ENCODE assay signal across 25 cellular contexts in genomic region chr10:95653895-95654294, GRCh38. TPM values are rescaled to one million over a fixed set of nuclear protein-coding genes. Genes with fewer than 3 reads are reported as not detected.
DNase-seq lines count a peak whose midpoint lies in the region; ATAC-seq, FAIRE-seq and TF ChIP-seq lines count a peak whose summit lies in the region.
"Had no signal": no experiment of that assay in that cellular context is flagged by ENCODE, and none has a peak within 500 bp of the region (broad histone marks: within the 10 kb centered on the region; RNA-seq: fewer than 3 reads in every experiment).

No MANE protein-coding gene starts in this region.

- H3K4me1 Mint-ChIP-seq in MCF 10A (ENCODE audit: insufficient read depth, unreplicated experiment) = peaks cover 7% of the 10 kb centered on the region
- H3K4me1 Mint-ChIP-seq in astrocyte (ENCODE audit: low read depth, unreplicated experiment) = peaks cover 13% of the 10 kb centered on the region
- H3K4me1 Mint-ChIP-seq in memory B cell = peaks cover 14% of the 10 kb centered on the region
- peaks cover 23 to 25% of the 10 kb centered on the region in 2 experiments for H3K4me1 Mint-ChIP-seq in H9

- H3T11ph ChIP-seq in H9 (ENCODE audit: low read length) = no peak overlapping the region

- H3K23me2 ChIP-seq in H9 (ENCODE audit: insufficient read length, low read depth, low read length, poor library complexity, severe bottlenecking) = peaks cover 8% of the 10 kb centered on the region

- no peak overlapping the region for H4K8ac ChIP-seq in H9 (replicated peaks; ENCODE audit: insufficient read length, low read depth, low read length)

- H3K23ac ChIP-seq in H9 (ENCODE audit: insufficient read length, low read depth, low read length) = no peak overlapping the region

- no peak for FAIRE-seq in astrocyte (lab: Jason Lieb, UNC)
- FAIRE-seq: H1, K562 had no signal

- H3K36me3 Mint-ChIP-seq in MCF 10A (ENCODE audit: insufficient read depth, unreplicated experiment) (peaks cover 47% of the 10 kb centered on the region), astrocyte (ENCODE audit: low read depth, unreplicated experiment) (peaks cover 28% of the 10 kb centered on the region), memory B cell (peaks cover 21% of the 10 kb centered on the region), H9 (ENCODE audit: insufficient read depth in 1 of 3, low read depth in 3 of 3) (peaks cover 37 to 43% (median 41%) of the 10 kb centered on the region in 3 experiments)

- H3K27ac ChIP-seq in mammary epithelial cell (ENCODE audit: insufficient read depth, low read depth, low read length) (no peak overlapping the region), astrocyte (ENCODE audit: low read depth, low read length) (no peak overlapping the region), H9 (ENCODE audit: insufficient read length, low read depth, low read length) (no peak overlapping the region)
- H3K27ac ChIP-seq: 22Rv1; BLaER1 treated with 17β-estradiol and CSF1 and Interleukin-3, amounts not matched to agents 10 nM and 100 nM had no signal

- H3K9ac ChIP-seq in mammary epithelial cell (ENCODE audit: insufficient read depth, low read length) = peak overlapping the region; percentile 3
- no peak overlapping the region for H3K9ac ChIP-seq in astrocyte (ENCODE audit: low read length)
- H3K9ac ChIP-seq in H9 (ENCODE audit: extremely low read depth, insufficient read length, low read length) = no peak overlapping the region
- H3K9ac ChIP-seq: BLaER1 treated with 17β-estradiol and CSF1 and Interleukin-3, amounts not matched to agents 10 nM and 100 nM had no signal

- H4K5ac ChIP-seq in H9 (ENCODE audit: insufficient read length, low read depth, low read length) = no peak overlapping the region

- H2BK5ac ChIP-seq in H9 (ENCODE audit: insufficient read length, low read length) = no peak overlapping the region

- no peaks in the 10 kb centered on the region for H3K79me1 ChIP-seq in H9 (ENCODE audit: insufficient read depth, low read depth, low read length, poor library complexity, severe bottlenecking)

- no peak overlapping the region for H2AK5ac ChIP-seq in H9 (ENCODE audit: insufficient read length, low read length)

- no peak overlapping the region for H4K91ac ChIP-seq in H9 (ENCODE audit: insufficient read length, low read depth, low read length)

- H3K36me3 ChIP-seq in mammary epithelial cell (ENCODE audit: insufficient read depth, low read length) = peaks cover 13% of the 10 kb centered on the region
- H3K36me3 ChIP-seq in astrocyte (ENCODE audit: insufficient read depth, low read length) = peaks cover 19% of the 10 kb centered on the region

- H3K14ac ChIP-seq in H9 (ENCODE audit: insufficient read depth, low read length) = no peak overlapping the region

- no peak for DNase-seq in mammary epithelial cell
- DNase-seq in MCF 10A (ENCODE audit: unreplicated experiment) = no peak
- DNase-seq in astrocyte (ENCODE audit: low read depth) = no peak
- no peak for DNase-seq in memory B cell (ENCODE audit: low spot score in 2 of 2)
- no peak for DNase-seq in DMS53 treated with DMSO at 0.1 percent for 48 hours (lab: John Stamatoyannopoulos, UW; ENCODE audit: unreplicated experiment)
- no peak for DNase-seq in H9
- DNase-seq: ACHN; Calu3; CD8-positive, alpha-beta T cell; DMS153; GDM1; NCI-H1092; NCI-H1436; NCI-H187 treated with DMSO at 0.1 percent for 48 hours; NCI-H226; NCI-H510A treated with DMSO at 0.1 percent for 48 hours; NCI-H748 treated with DMSO at 0.1 percent for 48 hours; NK-92 treated with Interleukin-12 subunit alpha and Interleukin-12 subunit beta, amount 100 ng/mL, for 24 hours; SIG-M5 had no signal

- H3K79me2 ChIP-seq in mammary epithelial cell (ENCODE audit: insufficient read depth, low read length) = peaks cover 49% of the 10 kb centered on the region
- peaks cover 76% of the 10 kb centered on the region for H3K79me2 ChIP-seq in astrocyte (ENCODE audit: insufficient read depth, low read length)
- H3K79me2 ChIP-seq in H9 (ENCODE audit: insufficient read depth, low read length) = peaks cover 3% of the 10 kb centered on the region; the same call in 1 of the 2 replicates

- no peak overlapping the region for H2BK15ac ChIP-seq in H9 (ENCODE audit: low read depth, low read length)

- H3K9me3 ChIP-seq in mammary epithelial cell (replicated peaks; ENCODE audit: insufficient read depth, low read length) (peaks cover 4% of the 10 kb centered on the region), astrocyte (ENCODE audit: insufficient read depth, low read depth, low read length) (no peaks in the 10 kb centered on the region), H9 (ENCODE audit: control insufficient read depth, low read depth, low read length) (no peaks in the 10 kb centered on the region)

- ATAC-seq in memory B cell (ENCODE audit: low read depth) (no peak), HG02852 (IDR thresholded peaks at IDR 0.05; ENCODE audit: unreplicated experiment) (no peak), HG03175 (IDR thresholded peaks at IDR 0.05; ENCODE audit: unreplicated experiment) (no peak)
- ATAC-seq: CD8-positive, alpha-beta T cell; K562 had no signal

- dilution Hi-C loops in mammary epithelial cell (cut with HindIII; ENCODE audit: low sequenced_read_pairs) = no loop called here

- H2AFZ ChIP-seq in mammary epithelial cell (ENCODE audit: low read depth, low read length) (no peak overlapping the region), astrocyte (ENCODE audit: low read depth, low read length) (no peak overlapping the region), H9 (ENCODE audit: low read length) (no peak overlapping the region)

- H3K4me3 Mint-ChIP-seq in MCF 10A (ENCODE audit: unreplicated experiment) (no peak overlapping the region), astrocyte (ENCODE audit: unreplicated experiment) (no peak overlapping the region), memory B cell (no peak overlapping the region), H9 (no peak overlapping the region)
- H3K4me3 Mint-ChIP-seq: CD8-positive, alpha-beta T cell had no signal

- H3K18ac ChIP-seq in H9 (ENCODE audit: insufficient read length, low read depth, low read length) = no peak overlapping the region

- in situ Hi-C loops in mammary epithelial cell (cut with MboI; ENCODE audit: low sequenced_read_pairs in 2 of 2) = no loop called here

- no peak overlapping the region for H2BK120ac ChIP-seq in H9 (ENCODE audit: low read depth, low read length, poor library complexity, severe bottlenecking)

- no peak overlapping the region for H3K27ac Mint-ChIP-seq in MCF 10A (ENCODE audit: low read depth, unreplicated experiment)
- no peak overlapping the region for H3K27ac Mint-ChIP-seq in astrocyte (ENCODE audit: unreplicated experiment)
- H3K27ac Mint-ChIP-seq in memory B cell = peak overlapping the region; percentile 39
- no peak overlapping the region; a peak in 2 of 7 replicates for H3K27ac Mint-ChIP-seq in H9
- H3K27ac Mint-ChIP-seq: CD8-positive, alpha-beta T cell had no signal

- BruUV-seq in mammary epithelial cell (replicated peaks; lab: Mats Ljungman, UMichigan) (no TSS peak), MCF 10A (replicated peaks; lab: Mats Ljungman, UMichigan) (no TSS peak)

- WGBS in mammary epithelial cell (ENCODE audit: low coverage, missing lambda C conversion rate) = 75% methylated on average over 4 of the region's 5 CpGs
- WGBS in H9 (ENCODE audit: extremely low coverage, insufficient read length, low lambda C conversion rate) = no CpG with 5 or more reads among the region's 5 CpGs

- intact Hi-C loops in mammary epithelial cell (cut with micrococcal nuclease) (no loop called here), MCF 10A (cut with micrococcal nuclease) (no loop called here)

- no peak for TF ChIP-seq CTCF in mammary epithelial cell (conservative IDR thresholded peaks at IDR 0.05 in 1 of 2, IDR thresholded peaks at IDR 0.05 in 1 of 2; ENCODE audit: extremely low read depth in 1 of 2, insufficient read depth in 1 of 2, low read depth in 1 of 2, low read length in 2 of 2)
- no peak for TF ChIP-seq CTCF in MCF 10A (IDR thresholded peaks at IDR 0.05; ENCODE audit: unreplicated experiment)
- TF ChIP-seq CTCF in astrocyte (IDR thresholded peaks at IDR 0.05; ENCODE audit: insufficient read depth, low read depth, low read length) = no peak
- no peak for TF ChIP-seq CTCF in H9 (conservative IDR thresholded peaks at IDR 0.05)

- H3K27me3 Mint-ChIP-seq in MCF 10A (ENCODE audit: insufficient read depth, unreplicated experiment) = no peaks in the 10 kb centered on the region
- no peaks in the 10 kb centered on the region for H3K27me3 Mint-ChIP-seq in astrocyte (ENCODE audit: low read depth, unreplicated experiment)
- H3K27me3 Mint-ChIP-seq in memory B cell = no peaks in the 10 kb centered on the region
- no peaks in the 10 kb centered on the region; the same call in 1 of the 2 replicates for H3K27me3 Mint-ChIP-seq in H9 (ENCODE audit: low read depth)

- H3K4ac ChIP-seq in H9 (ENCODE audit: low read depth, low read length) = no peak overlapping the region

- H3K9me3 Mint-ChIP-seq in MCF 10A (ENCODE audit: unreplicated experiment) = peaks cover 7% of the 10 kb centered on the region
- H3K9me3 Mint-ChIP-seq in astrocyte (ENCODE audit: unreplicated experiment) = peaks cover 8% of the 10 kb centered on the region
- peaks cover 3% of the 10 kb centered on the region for H3K9me3 Mint-ChIP-seq in memory B cell
- H3K9me3 Mint-ChIP-seq in H9 = peaks cover 6 to 9% of the 10 kb centered on the region in 2 experiments
- H3K9me3 Mint-ChIP-seq: CD8-positive, alpha-beta T cell had no signal

- POLR2A ChIA-PET in MCF 10A (lab: Yijun Ruan, JAX) = interaction anchor here (1.1 kb wide), 1 partner anchor 18 kb away, joined by 4 read pairs; no protein-coding TSS in a partner anchor

- H3K56ac ChIP-seq in H9 (ENCODE audit: insufficient read length, low read depth, low read length) = no peak overlapping the region

- H2BK12ac ChIP-seq in H9 (ENCODE audit: insufficient read length, low read depth, low read length) = no peak overlapping the region

- H3K4me2 ChIP-seq in mammary epithelial cell (ENCODE audit: insufficient read depth, low read depth, low read length) (no peak overlapping the region), astrocyte (ENCODE audit: low read length) (peak overlapping the region; percentile 14), H9 (ENCODE audit: insufficient read depth, insufficient read length, low read length) (no peak overlapping the region)

- no peak overlapping the region for H2BK20ac ChIP-seq in H9 (ENCODE audit: low read depth, low read length, poor library complexity, severe bottlenecking)

- no peaks in the 10 kb centered on the region for H4K20me1 ChIP-seq in mammary epithelial cell (ENCODE audit: insufficient read depth, low read length)
- peaks cover 57% of the 10 kb centered on the region for H4K20me1 ChIP-seq in astrocyte (ENCODE audit: insufficient read depth, low read length)
- H4K20me1 ChIP-seq in H9 (ENCODE audit: control insufficient read depth, insufficient read depth, insufficient read length) = no peaks in the 10 kb centered on the region

- CTCF ChIA-PET in mammary epithelial cell (lab: Charles Lee; ENCODE audit: low non-redundant PET) (no interaction called here), MCF 10A (lab: Yijun Ruan, JAX) (interaction anchor here (1.2 to 1.5 kb wide), 2 partner anchors 223 to 279 kb away, joined by 4 to 5 read pairs; no protein-coding TSS in a partner anchor)

- H3K27me3 ChIP-seq in mammary epithelial cell (ENCODE audit: insufficient read depth, low read length) (no peaks in the 10 kb centered on the region), astrocyte (ENCODE audit: insufficient read depth, low read length) (no peaks in the 10 kb centered on the region), H9 (ENCODE audit: insufficient read depth, low read length) (no peaks in the 10 kb centered on the region)
- H3K27me3 ChIP-seq: BLaER1 treated with 17β-estradiol and CSF1 and Interleukin-3, amounts not matched to agents 10 nM and 100 nM had no signal

- H3K4me1 ChIP-seq in mammary epithelial cell (ENCODE audit: insufficient read depth, low read length) = peaks cover 10% of the 10 kb centered on the region
- H3K4me1 ChIP-seq in astrocyte (ENCODE audit: insufficient read depth, low read length) = peaks cover 8% of the 10 kb centered on the region
- peaks cover 2% of the 10 kb centered on the region; the same call in 1 of the 2 replicates for H3K4me1 ChIP-seq in H9 (ENCODE audit: insufficient read depth, low read length)

- H3K4me3 ChIP-seq in mammary epithelial cell (replicated peaks in 1 of 3; ENCODE audit: insufficient read depth in 1 of 3, low read depth in 2 of 3, low read length in 3 of 3) (no peak overlapping the region), astrocyte (ENCODE audit: insufficient read depth, low read depth, low read length) (no peak overlapping the region)
- H3K4me3 ChIP-seq: BLaER1 treated with 17β-estradiol and CSF1 and Interleukin-3, amounts not matched to agents 10 nM and 100 nM; K562 had no signal

RNA-seq across cellular contexts. Expression of gene ALDH18A1, which starts 2.6 kb away (rescaled TPM):
- 10 to 100 TPM; 70.9 to 87.2 TPM for total RNA-seq in mammary epithelial cell
- polyA plus RNA-seq in mammary epithelial cell = 49.8 TPM
- polyA minus RNA-seq in mammary epithelial cell = 125 TPM
- total RNA-seq in MCF 10A (2022) = 91.0 and 94.8 TPM in 2 replicates
- total RNA-seq in astrocyte = 121 and 130 TPM in 2 replicates
- total RNA-seq in H9 (2021) = 114 and 121 TPM in 2 replicates

RNA-seq across cellular contexts. Expression of gene TCTN3, which starts 39.8 kb away (rescaled TPM):
- total RNA-seq in mammary epithelial cell (10 to 100 TPM; 31.8 to 45.2 TPM), MCF 10A (2022) (32.5 and 37.3 TPM in 2 replicates), astrocyte (43.3 and 44.3 TPM in 2 replicates), H9 (2021) (37.0 and 37.3 TPM in 2 replicates)
- polyA plus RNA-seq in mammary epithelial cell = 38.4 TPM
- polyA minus RNA-seq in mammary epithelial cell = 23.4 TPM
